ENCODE assay signal across 15 cellular contexts in genomic region chr1:63269571-63269970, GRCh38. TPM values are rescaled to one million over a fixed set of nuclear protein-coding genes. Genes with fewer than 3 reads are reported as not detected.
A peak's percentile ranks its signal among the peaks of the same experiment; 100 is the strongest.
DNase-seq lines count a peak whose midpoint lies in the region; ATAC-seq and TF ChIP-seq lines count a peak whose summit lies in the region.
"Had no signal": no experiment of that assay in that cellular context is flagged by ENCODE, and none has a peak within 500 bp of the region (broad histone marks: within the 10 kb centered on the region; RNA-seq: fewer than 3 reads in every experiment).

No MANE protein-coding gene starts in this region.

- in situ Hi-C loops in SK-MEL-5 (cut with HindIII; ENCODE audit: low pct_unique_long_range_greater_than_20kb, low sequenced_read_pairs): no loop called here

- DNase-seq in GM23338 (ENCODE audit: low spot score) (no peak), SK-MEL-5 (ENCODE audit: low read depth, low spot score) (peak; percentile 59), fibroblast of mammary gland (ENCODE audit: low read depth) (peak; percentile 1), HT-29 (ENCODE audit: low spot score) (no peak), HFFc6 (no peak), NCI-H2227 (lab: John Stamatoyannopoulos, UW; ENCODE audit: unreplicated experiment) (no peak)
- no peak for DNase-seq in activated CD4-positive, alpha-beta T cell treated with anti-CD3 and anti-CD28 coated beads, Interleukin-2, amount 50 U/mL, for 48 hours
- DNase-seq: BE2C; CD4-positive, alpha-beta memory T cell; DND-41; H7; NCI-H146; NCI-H2107 had no signal

- TF ChIP-seq CTCF in 22Rv1 (IDR thresholded peaks at IDR 0.05): no peak
- no peak for TF ChIP-seq CTCF in GM23338 (conservative IDR thresholded peaks at IDR 0.05; ENCODE audit: low read depth in 2 of 2)
- TF ChIP-seq CTCF in fibroblast of mammary gland (conservative IDR thresholded peaks at IDR 0.05; ENCODE audit: control insufficient read depth, insufficient read depth, low read depth, low read length): no peak
- TF ChIP-seq CTCF in HFFc6 (IDR thresholded peaks at IDR 0.05): no peak

- peak overlapping the region; percentile 26 for H3K27ac ChIP-seq in 22Rv1
- no peak overlapping the region for H3K27ac ChIP-seq in GM23338 (ENCODE audit: low read depth)

- no peaks in the 10 kb centered on the region for H4K20me1 ChIP-seq in GM23338 (replicated peaks; ENCODE audit: insufficient read depth)

- H3K36me3 ChIP-seq in GM23338 (ENCODE audit: insufficient read depth): no peaks in the 10 kb centered on the region
- H3K36me3 ChIP-seq: BE2C had no signal

- no peaks in the 10 kb centered on the region for H3K9me2 ChIP-seq in GM23338 (ENCODE audit: insufficient read depth)

- H2AFZ ChIP-seq in GM23338: peak overlapping the region; percentile 78

- no peak overlapping the region for H3K4me2 ChIP-seq in GM23338

- H3K4me3 Mint-ChIP-seq in GM23338: no peak overlapping the region
- H3K4me3 Mint-ChIP-seq in HFFc6: no peak overlapping the region
- H3K4me3 Mint-ChIP-seq: CD4-positive, alpha-beta memory T cell had no signal

- H3K4me1 Mint-ChIP-seq in GM23338 (peaks cover 6% of the 10 kb centered on the region), HFFc6 (ENCODE audit: low read depth) (no peaks in the 10 kb centered on the region)
- H3K4me1 Mint-ChIP-seq: CD4-positive, alpha-beta memory T cell had no signal

- H3K27me3 Mint-ChIP-seq in GM23338 (ENCODE audit: insufficient read depth, low read depth, poor library complexity) (peaks cover 2% of the 10 kb centered on the region), HFFc6 (ENCODE audit: insufficient read depth) (no peaks in the 10 kb centered on the region)

- H3K9me3 Mint-ChIP-seq in GM23338 (no peaks in the 10 kb centered on the region), HFFc6 (no peaks in the 10 kb centered on the region; the same call in 1 of the 2 replicates)
- H3K9me3 Mint-ChIP-seq: CD4-positive, alpha-beta memory T cell had no signal

- H3K4me1 ChIP-seq in GM23338 (ENCODE audit: insufficient read depth): peaks cover 8% of the 10 kb centered on the region; the same call in 1 of the 2 replicates
- H3K4me1 ChIP-seq: BE2C had no signal

- H3K79me2 ChIP-seq in GM23338 (replicated peaks; ENCODE audit: insufficient read depth): no peaks in the 10 kb centered on the region

- H3K4me3 ChIP-seq in GM23338 (no peak overlapping the region), fibroblast of mammary gland (ENCODE audit: control insufficient read depth, low read depth, low read length) (no peak overlapping the region)

- no peaks in the 10 kb centered on the region for H3K27me3 ChIP-seq in GM23338 (ENCODE audit: insufficient read depth)
- H3K27me3 ChIP-seq: BE2C had no signal

- H3K36me3 Mint-ChIP-seq in GM23338 (ENCODE audit: low read depth): no peaks in the 10 kb centered on the region
- H3K36me3 Mint-ChIP-seq in HFFc6 (ENCODE audit: low read depth): no peaks in the 10 kb centered on the region
- H3K36me3 Mint-ChIP-seq: CD4-positive, alpha-beta memory T cell had no signal

- no peaks in the 10 kb centered on the region for H3F3A ChIP-seq in GM23338 (replicated peaks; ENCODE audit: low read depth)

- no peak overlapping the region for H3K27ac Mint-ChIP-seq in GM23338
- H3K27ac Mint-ChIP-seq in HFFc6: no peak overlapping the region
- H3K27ac Mint-ChIP-seq: CD4-positive, alpha-beta memory T cell had no signal

- no peak for ATAC-seq in GM23338

TF ChIP-seq in GM23338, 12 proteins besides CTCF, POLR2A, EP300 and RAD21 (continues in another document):
- TF ChIP-seq, protein P1, sequence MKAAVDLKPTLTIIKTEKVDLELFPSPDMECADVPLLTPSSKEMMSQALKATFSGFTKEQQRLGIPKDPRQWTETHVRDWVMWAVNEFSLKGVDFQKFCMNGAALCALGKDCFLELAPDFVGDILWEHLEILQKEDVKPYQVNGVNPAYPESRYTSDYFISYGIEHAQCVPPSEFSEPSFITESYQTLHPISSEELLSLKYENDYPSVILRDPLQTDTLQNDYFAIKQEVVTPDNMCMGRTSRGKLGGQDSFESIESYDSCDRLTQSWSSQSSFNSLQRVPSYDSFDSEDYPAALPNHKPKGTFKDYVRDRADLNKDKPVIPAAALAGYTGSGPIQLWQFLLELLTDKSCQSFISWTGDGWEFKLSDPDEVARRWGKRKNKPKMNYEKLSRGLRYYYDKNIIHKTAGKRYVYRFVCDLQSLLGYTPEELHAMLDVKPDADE (IDR thresholded peaks at IDR 0.05): no peak
- no peak for TF ChIP-seq ZNF114 (CRISPR knock-in tag; IDR thresholded peaks at IDR 0.05)
- TF ChIP-seq EZH2phosphoT487 (IDR thresholded peaks at IDR 0.05; ENCODE audit: unreplicated experiment): no peak
- no peak for TF ChIP-seq STAT1 (IDR thresholded peaks at IDR 0.05; ENCODE audit: unreplicated experiment)
- TF ChIP-seq POLR2AphosphoS5 (IDR thresholded peaks at IDR 0.05; ENCODE audit: low read depth): no peak
- TF ChIP-seq ZNF462 (CRISPR knock-in tag; IDR thresholded peaks at IDR 0.05): no peak

RNA-seq across cellular contexts. Expression of gene FOXD3, which starts 52.8 kb away (rescaled TPM):
- 41.3 and 49.0 TPM in 2 replicates for total RNA-seq in GM23338 (2014; rRNA removed; shearing (Covaris generic))
- polyA plus RNA-seq in GM23338 (2016; fragmentation: Nextera tagmentation; extraction: Ambion mirVana): 13.8 and 14.3 TPM in 2 replicates
- total RNA-seq in SK-MEL-5 (2014; rRNA removed; shearing (Covaris generic)): 3.2 and 3.7 TPM in 2 replicates
- 5.3 and 5.4 TPM in 2 replicates for polyA plus RNA-seq in SK-MEL-5 (2015; cell fraction: cytosol; rRNA removed)
- 0.78 and 1.9 TPM in 2 replicates for polyA plus RNA-seq in SK-MEL-5 (2015; cell fraction: nucleus; rRNA removed)
- not detected in 2 replicates for total RNA-seq in HT-29 (2014; rRNA removed; shearing (Covaris generic))
- total RNA-seq in HFFc6 (2021; fragmentation: NEBNext Ultra II Directional; extraction: Animal tissue kit (Norgen Biotek cat#: 25700)): not detected
- total RNA-seq: CD4-positive, alpha-beta memory T cell had no signal
- polyA plus RNA-seq: AG04450; CD4-positive, alpha-beta memory T cell had no signal

Comparison
In these comparisons a context has a peak if more than half of its experiments do, and no peak if none do; other contexts are left out.
1. DNase-seq: peak in SK-MEL-5 (single experiment) and fibroblast of mammary gland (single experiment); none in GM23338 (single experiment), HT-29 (single experiment), activated CD4-positive, alpha-beta T cell treated with anti-CD3 and anti-CD28 coated beads, Interleukin-2, amount 50 U/mL, for 48 hours (0 of 2), HFFc6 (single experiment) and NCI-H2227 (single experiment).